ENCODE assay signal across 8 cellular contexts in the genomic region with DNA sequence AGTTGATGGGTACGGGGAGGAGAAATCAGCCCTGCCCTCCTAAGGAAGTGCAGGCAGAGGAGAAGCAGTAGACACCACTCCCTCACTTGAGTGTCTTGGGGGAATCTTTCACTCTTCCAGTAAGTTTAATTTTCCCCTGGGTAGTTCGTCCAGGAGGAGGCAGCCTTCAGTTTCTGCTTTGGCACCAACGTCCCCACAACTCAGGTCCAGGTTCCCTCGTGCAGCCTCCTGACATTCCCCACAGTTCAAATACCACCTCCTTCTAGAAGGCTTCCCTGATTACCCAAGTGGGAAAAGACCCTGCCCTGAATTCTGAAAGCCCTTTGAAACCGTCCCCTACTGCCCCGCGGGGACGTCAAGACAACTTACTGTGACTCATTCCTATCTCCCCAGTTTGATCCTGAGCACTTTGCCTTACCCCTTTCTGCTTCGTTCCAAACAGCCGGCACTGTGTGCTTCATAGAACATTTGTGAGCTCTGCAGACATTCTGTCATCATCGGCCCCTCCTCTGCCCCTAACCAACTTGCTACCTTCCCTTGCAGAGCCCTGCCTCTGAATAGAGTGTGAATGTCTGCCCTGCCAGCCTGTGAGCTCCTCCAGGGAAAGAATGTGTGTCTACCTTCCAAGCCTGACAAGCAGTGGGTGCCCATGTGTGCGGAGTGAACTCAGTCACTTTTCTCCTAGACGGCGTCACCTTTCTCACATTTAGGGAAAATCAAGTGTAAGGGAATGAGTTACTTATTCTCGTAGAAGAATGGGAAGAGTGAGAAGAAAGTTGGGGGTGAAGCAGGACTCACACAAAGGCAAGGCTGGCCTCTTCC. TPM values are rescaled to one million over a fixed set of nuclear protein-coding genes. Genes with fewer than 3 reads are reported as not detected.
A peak's percentile ranks its signal among the peaks of the same experiment; 100 is the strongest.
DNase-seq lines count a peak whose midpoint lies in the region; ATAC-seq and TF ChIP-seq lines count a peak whose summit lies in the region.

No MANE protein-coding gene starts in this region.

- H3K27ac ChIP-seq in Peyer's patch (peak overlapping the region; percentile 61 to 92 (median 82)), thymus (ENCODE audit: low read depth) (peak overlapping the region; percentile 94)
- H3K27ac ChIP-seq in CD4-positive, alpha-beta T cell (ENCODE audit: low read depth, low read length), result no peak overlapping the region

- H3K4me1 ChIP-seq in Peyer's patch, result peaks cover 3 to 53% (median 47%) of the 10 kb centered on the region in 4 donors
- peaks cover 87% of the 10 kb centered on the region for H3K4me1 ChIP-seq in thymus (ENCODE audit: control insufficient read depth, insufficient read depth, low read length)

- H3K4me3 Mint-ChIP-seq in activated T-cell treated with anti-CD3 and anti-CD28 coated beads, Interleukin-2, amount 50 U/mL, for 72 hours, result peak overlapping the region; percentile 18 to 73
- no peak overlapping the region for H3K4me3 Mint-ChIP-seq in MCF 10A (ENCODE audit: unreplicated experiment)
- H3K4me3 Mint-ChIP-seq in CD4-positive, alpha-beta T cell, result no peak overlapping the region

- H3K36me3 ChIP-seq in Peyer's patch, result no peaks in the 10 kb centered on the region
- H3K36me3 ChIP-seq in thymus (ENCODE audit: control insufficient read depth, insufficient read depth), result no peaks in the 10 kb centered on the region

- no peaks in the 10 kb centered on the region for H3K9me3 ChIP-seq in Peyer's patch
- peaks cover 2% of the 10 kb centered on the region for H3K9me3 ChIP-seq in thymus (ENCODE audit: control insufficient read depth)
- no peaks in the 10 kb centered on the region for H3K9me3 ChIP-seq in CD4-positive, alpha-beta T cell (ENCODE audit: control insufficient read depth, low read length)

- peaks cover 0 to 4% of the 10 kb centered on the region in 2 donors for H3K9me3 Mint-ChIP-seq in activated T-cell treated with anti-CD3 and anti-CD28 coated beads, Interleukin-2, amount 50 U/mL, for 72 hours
- H3K9me3 Mint-ChIP-seq in MCF 10A (ENCODE audit: unreplicated experiment), result no peaks in the 10 kb centered on the region
- no peaks in the 10 kb centered on the region for H3K9me3 Mint-ChIP-seq in CD4-positive, alpha-beta T cell

- POLR2A ChIA-PET in MCF 10A (lab: Yijun Ruan, JAX), result interaction anchor here (0.8 to 1.5 kb wide), 2 partner anchors 10 to 126 kb away, joined by 3 read pairs; no protein-coding TSS in a partner anchor
- POLR2A ChIA-PET in CD4-positive, alpha-beta T cell (lab: Charles Lee), result interaction anchor here (0.6 to 1.4 kb wide), 3 partner anchors 11 to 52 kb away, joined by 3 to 4 read pairs (median 3); a partner anchor contains a TSS

- BruUV-seq in MCF 10A (replicated peaks; lab: Mats Ljungman, UMichigan), result no TSS peak

- H3K27me3 ChIP-seq in Peyer's patch, result no peaks in the 10 kb centered on the region
- H3K27me3 ChIP-seq in thymus (ENCODE audit: control insufficient read depth, insufficient read depth), result no peaks in the 10 kb centered on the region
- no peaks in the 10 kb centered on the region for H3K27me3 ChIP-seq in CD4-positive, alpha-beta T cell (ENCODE audit: control insufficient read depth, insufficient read depth, low read length)

- DNase-seq in activated T-cell treated with anti-CD3 and anti-CD28 coated beads, Interleukin-2, amount 50 U/mL, for 72 hours, result no peak
- DNase-seq in activated T-cell treated with anti-CD3 and anti-CD28 coated beads for 4 hours, result no peak
- DNase-seq in Peyer's patch, result peak in 1 of 3 donors; percentile 14
- DNase-seq in fibroblast of villous mesenchyme (ENCODE audit: low read depth), result no peak
- no peak for DNase-seq in MCF 10A (ENCODE audit: unreplicated experiment)
- no peak for DNase-seq in CD4-positive, alpha-beta T cell

- TF ChIP-seq POLR2A in Peyer's patch (IDR thresholded peaks at IDR 0.05), result no peak

- peaks cover 3% of the 10 kb centered on the region in 2 donors for H3K36me3 Mint-ChIP-seq in activated T-cell treated with anti-CD3 and anti-CD28 coated beads, Interleukin-2, amount 50 U/mL, for 72 hours (ENCODE audit: insufficient read depth in 2 of 2)
- H3K36me3 Mint-ChIP-seq in MCF 10A (ENCODE audit: insufficient read depth, unreplicated experiment), result peaks cover 3% of the 10 kb centered on the region
- no peaks in the 10 kb centered on the region for H3K36me3 Mint-ChIP-seq in CD4-positive, alpha-beta T cell (ENCODE audit: low read depth)

- CTCF ChIA-PET in MCF 10A (lab: Yijun Ruan, JAX), result interaction anchor here (0.6 to 1.9 kb wide), 3 partner anchors 8 to 141 kb away, joined by 3 to 9 read pairs (median 3); no protein-coding TSS in a partner anchor
- CTCF ChIA-PET in CD4-positive, alpha-beta T cell (lab: Charles Lee), result no interaction called here

- intact Hi-C loops in MCF 10A (cut with micrococcal nuclease), result no loop called here
- intact Hi-C loops in CD4-positive, alpha-beta T cell (cut with DNase I, micrococcal nuclease), result no loop called here

- no peak overlapping the region for H3K4me3 ChIP-seq in Peyer's patch
- H3K4me3 ChIP-seq in fibroblast of villous mesenchyme (ENCODE audit: low read depth, low read length), result no peak overlapping the region
- peak overlapping the region; percentile 53 for H3K4me3 ChIP-seq in thymus (ENCODE audit: low read length)

- peaks cover 83% of the 10 kb centered on the region for H3K4me1 Mint-ChIP-seq in activated T-cell treated with anti-CD3 and anti-CD28 coated beads, Interleukin-2, amount 50 U/mL, for 72 hours (ENCODE audit: low read depth)
- H3K4me1 Mint-ChIP-seq in MCF 10A (ENCODE audit: insufficient read depth, unreplicated experiment), result peaks cover 34% of the 10 kb centered on the region
- H3K4me1 Mint-ChIP-seq in CD4-positive, alpha-beta T cell (ENCODE audit: low read depth), result peaks cover 84% of the 10 kb centered on the region

- no peak overlapping the region for H3K27ac Mint-ChIP-seq in activated T-cell treated with anti-CD3 and anti-CD28 coated beads, Interleukin-2, amount 50 U/mL, for 72 hours
- H3K27ac Mint-ChIP-seq in MCF 10A (ENCODE audit: low read depth, unreplicated experiment), result no peak overlapping the region
- H3K27ac Mint-ChIP-seq in CD4-positive, alpha-beta T cell, result no peak overlapping the region

- H3K27me3 Mint-ChIP-seq in activated T-cell treated with anti-CD3 and anti-CD28 coated beads, Interleukin-2, amount 50 U/mL, for 72 hours (ENCODE audit: low read depth), result no peaks in the 10 kb centered on the region
- H3K27me3 Mint-ChIP-seq in MCF 10A (ENCODE audit: insufficient read depth, unreplicated experiment), result no peaks in the 10 kb centered on the region
- H3K27me3 Mint-ChIP-seq in CD4-positive, alpha-beta T cell, result no peaks in the 10 kb centered on the region

- ATAC-seq in activated T-cell treated with anti-CD3 and anti-CD28 coated beads, Interleukin-2, amount 50 U/mL, for 72 hours (replicated peaks in 1 of 2), result no peak
- no peak for ATAC-seq in GM18517 (IDR thresholded peaks at IDR 0.05; ENCODE audit: unreplicated experiment)
- ATAC-seq in CD4-positive, alpha-beta T cell (ENCODE audit: poor library complexity), result no peak

- WGBS in thymus, result 84% methylated on average over 15 of the region's 15 CpGs

- TF ChIP-seq CTCF in Peyer's patch (IDR thresholded peaks at IDR 0.05) (peak in 1 of 6 experiments; percentile 14), fibroblast of villous mesenchyme (IDR thresholded peaks at IDR 0.05; ENCODE audit: insufficient read depth, low read depth, low read length) (peak; percentile 29), MCF 10A (IDR thresholded peaks at IDR 0.05; ENCODE audit: unreplicated experiment) (no peak)
- no peak for TF ChIP-seq CTCF in CD4-positive, alpha-beta T cell (IDR thresholded peaks at IDR 0.05)

RNA-seq across cellular contexts. Expression of a gene that starts 14.5 kb away (rescaled TPM):
- 100 to 1,000 TPM; 102 to 117 TPM for total RNA-seq in activated T-cell treated with anti-CD3 and anti-CD28 coated beads, Interleukin-2, amount 50 U/mL, for 72 hours
- 100 to 1,000 TPM; 105 to 163 (median 146) TPM for total RNA-seq in Peyer's patch
- total RNA-seq in fibroblast of villous mesenchyme, result 93.3 and 96.6 TPM in 2 replicates
- polyA plus RNA-seq in thymus, result 522 TPM
- 165 and 203 TPM in 2 replicates for total RNA-seq in MCF 10A (2022)
- 100 to 1,000 TPM; 120 to 126 TPM for total RNA-seq in CD4-positive, alpha-beta T cell

RNA-seq across cellular contexts. Expression of a gene that starts 55.2 kb away (rescaled TPM):
- 10 to 100 TPM; 23.7 to 25.9 TPM for total RNA-seq in activated T-cell treated with anti-CD3 and anti-CD28 coated beads, Interleukin-2, amount 50 U/mL, for 72 hours
- 10 to 100 TPM; 13.5 to 98.2 (median 26.1) TPM for total RNA-seq in Peyer's patch
- total RNA-seq in fibroblast of villous mesenchyme, result 0.86 and 10.0 TPM in 2 replicates
- polyA plus RNA-seq in thymus, result 70.4 TPM
- total RNA-seq in MCF 10A (2022), result 0.17 TPM in 1 of 2 replicates, not detected in the other
- 10 to 100 TPM; 13.5 to 13.9 TPM for total RNA-seq in CD4-positive, alpha-beta T cell

Comparison
In these comparisons a context has a peak if more than half of its experiments do, and no peak if none do; other contexts are left out.
1. H3K4me3 Mint-ChIP-seq: peak in activated T-cell treated with anti-CD3 and anti-CD28 coated beads, Interleukin-2, amount 50 U/mL, for 72 hours (2 of 2); none in MCF 10A (single experiment) and CD4-positive, alpha-beta T cell (single experiment).